In genomic region chr6:28597924-28598323, GRCh38 we compare ENCODE assay signal across 10 cellular contexts.
DNase-seq lines count a peak whose midpoint lies in the region; ATAC-seq, FAIRE-seq and TF ChIP-seq lines count a peak whose summit lies in the region.
"Had no signal": no experiment of that assay in that cellular context is flagged by ENCODE, and none has a peak within 500 bp of the region (broad histone marks: within the 10 kb centered on the region; RNA-seq: fewer than 3 reads in every experiment).

No MANE protein-coding gene starts in this region.

- H3K9me3 ChIP-seq in HepG2 (ENCODE audit: low read length): no peaks in the 10 kb centered on the region
- H3K9me3 ChIP-seq in right lobe of liver: no peaks in the 10 kb centered on the region
- no peaks in the 10 kb centered on the region for H3K9me3 ChIP-seq in RWPE2 (ENCODE audit: severe bottlenecking)
- H3K9me3 ChIP-seq: ovary had no signal

- WGBS in HepG2 (ENCODE audit: low lambda C conversion rate): 10% methylated on average over 10 of the region's 10 CpGs
- 22% methylated on average over 9 of the region's 10 CpGs for WGBS in right lobe of liver (ENCODE audit: insufficient coverage, low coverage, low lambda C conversion rate, missing lambda C conversion rate)

- TF ChIP-seq EP300 in HepG2 (IDR thresholded peaks at IDR 0.05; ENCODE audit: low read depth in 2 of 2, low read length in 2 of 2) (no peak), HepG2 (CRISPR knock-in tag; IDR thresholded peaks at IDR 0.05; ENCODE audit: borderline replicate concordance) (no peak)

- H3K79me2 ChIP-seq in HepG2 (ENCODE audit: insufficient read depth, low read length): no peaks in the 10 kb centered on the region

- H3K4me1 Mint-ChIP-seq in natural killer cell: no peaks in the 10 kb centered on the region

- TF ChIP-seq POLR2A in HepG2 (IDR thresholded peaks at IDR 0.05; ENCODE audit: insufficient read depth in 1 of 2, low read depth in 2 of 2, low read length in 2 of 2) (no peak), right lobe of liver (IDR thresholded peaks at IDR 0.05) (no peak)

- DNase-seq in HepG2 (ENCODE audit: low spot score) (peak; percentile 13), right lobe of liver (no peak), RWPE2 (ENCODE audit: low spot score) (no peak), epithelial cell of proximal tubule (ENCODE audit: low read depth) (no peak), hippocampal formation (lab: John Stamatoyannopoulos, UW) (no peak), DMS53 treated with DMSO at 0.1 percent for 48 hours (lab: John Stamatoyannopoulos, UW; ENCODE audit: unreplicated experiment) (no peak), natural killer cell (no peak)
- DNase-seq in stimulated activated CD4-positive, alpha-beta T cell treated with anti-CD3 and anti-CD28 coated beads, Interleukin-12 subunit alpha, Interleukin-12 subunit beta, amount 100 ng/mL, for 4 hours: no peak
- DNase-seq: MM.1S, ovary had no signal

- H3K27ac ChIP-seq in HepG2 (ENCODE audit: extremely low read length, insufficient read depth, low read length): no peak overlapping the region
- no peak overlapping the region for H3K27ac ChIP-seq in right lobe of liver
- peak overlapping the region; percentile 25 for H3K27ac ChIP-seq in RWPE2 (ENCODE audit: poor library complexity, severe bottlenecking)
- H3K27ac ChIP-seq: ovary had no signal

- BruUV-seq in HepG2 (replicated peaks; lab: Mats Ljungman, UMichigan): no TSS peak

- no peak overlapping the region for H3K4me3 Mint-ChIP-seq in natural killer cell

- POLR2A ChIA-PET in HepG2 (lab: Yijun Ruan, JAX): interaction anchor here (1.2 kb wide), 1 partner anchor 9 kb away, joined by 3 read pairs; no protein-coding TSS in a partner anchor

- H3K36me3 ChIP-seq in HepG2 (replicated peaks in 1 of 2; ENCODE audit: control insufficient read depth in 1 of 2, insufficient read depth in 2 of 2, low read length in 2 of 2): no peaks in the 10 kb centered on the region
- no peaks in the 10 kb centered on the region for H3K36me3 ChIP-seq in right lobe of liver
- no peaks in the 10 kb centered on the region for H3K36me3 ChIP-seq in RWPE2 (ENCODE audit: low read depth)
- H3K36me3 ChIP-seq: ovary had no signal

- peaks cover 17 to 29% of the 10 kb centered on the region in 2 donors for H3K27me3 Mint-ChIP-seq in natural killer cell (ENCODE audit: low read depth in 2 of 2)

- H3K4me2 ChIP-seq in HepG2 (ENCODE audit: low read depth, low read length): peak overlapping the region; percentile 80

- TF ChIP-seq CTCF in HepG2 (CRISPR knock-in tag; IDR thresholded peaks at IDR 0.05): no peak
- TF ChIP-seq CTCF in right lobe of liver (IDR thresholded peaks at IDR 0.05): no peak
- TF ChIP-seq CTCF in RWPE2 (IDR thresholded peaks at IDR 0.05; ENCODE audit: poor library complexity, severe bottlenecking): no peak
- no peak for TF ChIP-seq CTCF in epithelial cell of proximal tubule (conservative IDR thresholded peaks at IDR 0.05; ENCODE audit: low read depth, low read length)
- no peak for TF ChIP-seq CTCF in natural killer cell (IDR thresholded peaks at IDR 0.05)

- in situ Hi-C loops in HepG2 (cut with HindIII; ENCODE audit: extremely low pct_ligation_motif_present, low pct_unique_long_range_greater_than_20kb): no loop called here

- H3K4me1 ChIP-seq in HepG2 (ENCODE audit: insufficient read depth, low read length): peaks cover 16% of the 10 kb centered on the region
- H3K4me1 ChIP-seq in right lobe of liver: no peaks in the 10 kb centered on the region
- no peaks in the 10 kb centered on the region for H3K4me1 ChIP-seq in RWPE2 (ENCODE audit: insufficient read depth, poor library complexity, severe bottlenecking)

- H2AFZ ChIP-seq in HepG2 (ENCODE audit: low read length): peak overlapping the region; percentile 85

- H3K9me3 Mint-ChIP-seq in natural killer cell: peaks cover 0 to 3% of the 10 kb centered on the region in 2 donors

- no peaks in the 10 kb centered on the region for H3K36me3 Mint-ChIP-seq in natural killer cell

- FAIRE-seq in HepG2 (lab: Jason Lieb, UNC): no peak

- H3K9ac ChIP-seq in HepG2 (ENCODE audit: insufficient read depth, low read depth, low read length): peak overlapping the region; percentile 28; the same call in 1 of the 2 replicates

- H3K27me3 ChIP-seq in HepG2 (ENCODE audit: control insufficient read depth in 1 of 2, insufficient read depth in 2 of 2, low read length in 2 of 2) (no peaks in the 10 kb centered on the region), right lobe of liver (peaks cover 0 to 21% of the 10 kb centered on the region in 2 donors), RWPE2 (ENCODE audit: insufficient read depth, poor library complexity, severe bottlenecking) (no peaks in the 10 kb centered on the region)
- H3K27me3 ChIP-seq: ovary had no signal

- H3K4me3 ChIP-seq in HepG2 (replicated peaks in 1 of 3; ENCODE audit: insufficient read depth in 1 of 3, low read depth in 2 of 3, low read length in 3 of 3): peak overlapping the region; percentile 38 to 66 (median 60)
- H3K4me3 ChIP-seq in right lobe of liver: no peak overlapping the region
- H3K4me3 ChIP-seq in RWPE2 (ENCODE audit: severe bottlenecking): peak overlapping the region; percentile 40
- H3K4me3 ChIP-seq in epithelial cell of proximal tubule (ENCODE audit: low read depth, low read length): peak overlapping the region; percentile 54
- H3K4me3 ChIP-seq: ovary had no signal

- CTCF ChIA-PET in HepG2 (lab: Yijun Ruan, JAX; ENCODE audit: low intra/inter-chr PET ratio, low total read pairs): no interaction called here

- ATAC-seq in HepG2: peak; percentile 75
- no peak for ATAC-seq in right lobe of liver
- ATAC-seq in RWPE2 (ENCODE audit: low read depth): peak; percentile 72
- no peak for ATAC-seq in natural killer cell

- intact Hi-C loops in HepG2 (cut with micrococcal nuclease; ENCODE audit: unreplicated experiment) (no loop called here), right lobe of liver (cut with DNase I) (no loop called here), natural killer cell (cut with micrococcal nuclease) (no loop called here)

- H4K20me1 ChIP-seq in HepG2 (ENCODE audit: insufficient read depth, low read length): no peaks in the 10 kb centered on the region

- no peak for TF ChIP-seq RAD21 in HepG2 (CRISPR knock-in tag; IDR thresholded peaks at IDR 0.05)

- H3K27ac Mint-ChIP-seq in natural killer cell: no peak overlapping the region

TF ChIP-seq in HepG2, 621 proteins besides CTCF, POLR2A, EP300 and RAD21:
- TF ChIP-seq MEIS2 (CRISPR knock-in tag; IDR thresholded peaks at IDR 0.05) (no peak), PTBP1 (IDR thresholded peaks at IDR 0.05; ENCODE audit: low read depth, low read length, poor library complexity, severe bottlenecking) (no peak), ZNF891 (CRISPR knock-in tag; IDR thresholded peaks at IDR 0.05) (no peak), HOXA5 (CRISPR knock-in tag; IDR thresholded peaks at IDR 0.05) (no peak), ELF1 (CRISPR knock-in tag; IDR thresholded peaks at IDR 0.05) (0 out of 2 replicates have a peak, but pooled peaks have one; percentile 27), JARID2 (CRISPR knock-in tag; IDR thresholded peaks at IDR 0.05; ENCODE audit: insufficient replicate concordance) (no peak), TAF15 (IDR thresholded peaks at IDR 0.05; ENCODE audit: low read depth, low read length, poor library complexity, severe bottlenecking) (no peak), SAP130 (CRISPR knock-in tag; IDR thresholded peaks at IDR 0.05; ENCODE audit: low read depth) (no peak), RCOR2 (CRISPR knock-in tag; IDR thresholded peaks at IDR 0.05) (no peak)
- TF ChIP-seq, protein P1, sequence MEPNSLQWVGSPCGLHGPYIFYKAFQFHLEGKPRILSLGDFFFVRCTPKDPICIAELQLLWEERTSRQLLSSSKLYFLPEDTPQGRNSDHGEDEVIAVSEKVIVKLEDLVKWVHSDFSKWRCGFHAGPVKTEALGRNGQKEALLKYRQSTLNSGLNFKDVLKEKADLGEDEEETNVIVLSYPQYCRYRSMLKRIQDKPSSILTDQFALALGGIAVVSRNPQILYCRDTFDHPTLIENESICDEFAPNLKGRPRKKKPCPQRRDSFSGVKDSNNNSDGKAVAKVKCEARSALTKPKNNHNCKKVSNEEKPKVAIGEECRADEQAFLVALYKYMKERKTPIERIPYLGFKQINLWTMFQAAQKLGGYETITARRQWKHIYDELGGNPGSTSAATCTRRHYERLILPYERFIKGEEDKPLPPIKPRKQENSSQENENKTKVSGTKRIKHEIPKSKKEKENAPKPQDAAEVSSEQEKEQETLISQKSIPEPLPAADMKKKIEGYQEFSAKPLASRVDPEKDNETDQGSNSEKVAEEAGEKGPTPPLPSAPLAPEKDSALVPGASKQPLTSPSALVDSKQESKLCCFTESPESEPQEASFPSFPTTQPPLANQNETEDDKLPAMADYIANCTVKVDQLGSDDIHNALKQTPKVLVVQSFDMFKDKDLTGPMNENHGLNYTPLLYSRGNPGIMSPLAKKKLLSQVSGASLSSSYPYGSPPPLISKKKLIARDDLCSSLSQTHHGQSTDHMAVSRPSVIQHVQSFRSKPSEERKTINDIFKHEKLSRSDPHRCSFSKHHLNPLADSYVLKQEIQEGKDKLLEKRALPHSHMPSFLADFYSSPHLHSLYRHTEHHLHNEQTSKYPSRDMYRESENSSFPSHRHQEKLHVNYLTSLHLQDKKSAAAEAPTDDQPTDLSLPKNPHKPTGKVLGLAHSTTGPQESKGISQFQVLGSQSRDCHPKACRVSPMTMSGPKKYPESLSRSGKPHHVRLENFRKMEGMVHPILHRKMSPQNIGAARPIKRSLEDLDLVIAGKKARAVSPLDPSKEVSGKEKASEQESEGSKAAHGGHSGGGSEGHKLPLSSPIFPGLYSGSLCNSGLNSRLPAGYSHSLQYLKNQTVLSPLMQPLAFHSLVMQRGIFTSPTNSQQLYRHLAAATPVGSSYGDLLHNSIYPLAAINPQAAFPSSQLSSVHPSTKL (CRISPR knock-in tag; IDR thresholded peaks at IDR 0.05): 0 out of 2 replicates have a peak, but pooled peaks have one; percentile 3

Comparison
In these comparisons a context has a peak if more than half of its experiments do, and no peak if none do; other contexts are left out.
1. ATAC-seq: peak in HepG2 (single experiment) and RWPE2 (single experiment); none in right lobe of liver (0 of 4) and natural killer cell (0 of 3).
2. H3K4me3 ChIP-seq: peak in HepG2 (3 of 3), RWPE2 (single experiment) and epithelial cell of proximal tubule (single experiment); none in right lobe of liver (0 of 3).